In genomic region chr2:112644933-112645395, GRCh38 we compare ENCODE assay signal across 8 cellular contexts. TPM values are rescaled to one million over a fixed set of nuclear protein-coding genes. Genes with fewer than 3 reads are reported as not detected.
DNase-seq lines count a peak whose midpoint lies in the region; ATAC-seq and TF ChIP-seq lines count a peak whose summit lies in the region.

No MANE protein-coding gene starts in this region.

- H3K27me3 ChIP-seq in layer of hippocampus (ENCODE audit: control insufficient read depth, insufficient read depth, low read length) (no peaks in the 10 kb centered on the region), testis (no peaks in the 10 kb centered on the region)

- H3K4me3 ChIP-seq in astrocyte of the spinal cord (ENCODE audit: low read depth, low read length): peak overlapping the region; percentile 70
- peak overlapping the region; percentile 86 to 97 for H3K4me3 ChIP-seq in testis

- in situ Hi-C loops in G401 (cut with HindIII; ENCODE audit: low sequenced_read_pairs) (no loop called here), astrocyte of the spinal cord (cut with HindIII; ENCODE audit: low sequenced_read_pairs) (no loop called here)

- H3K36me3 ChIP-seq in testis (ENCODE audit: low read depth, missing control alignments): no peaks in the 10 kb centered on the region

- ATAC-seq in HG03432 (IDR thresholded peaks at IDR 0.05; ENCODE audit: unreplicated experiment): peak; percentile 0
- ATAC-seq in HG03342 (IDR thresholded peaks at IDR 0.05; ENCODE audit: unreplicated experiment): no peak
- no peak for ATAC-seq in HG03469 (IDR thresholded peaks at IDR 0.05; ENCODE audit: unreplicated experiment)

- TF ChIP-seq POLR2A in testis (IDR thresholded peaks at IDR 0.05): no peak

- H3K27ac ChIP-seq in layer of hippocampus (ENCODE audit: low read depth, low read length) (peak overlapping the region; percentile 97), testis (peak overlapping the region; percentile 67 to 97)

- TF ChIP-seq CTCF in astrocyte of the spinal cord (IDR thresholded peaks at IDR 0.05; ENCODE audit: low read depth, low read length) (no peak), testis (IDR thresholded peaks at IDR 0.05) (no peak)

- WGBS in testis, 2 donors: 2 to 6% methylated on average over 11 to 16 of the region's 16 CpGs

- peaks cover 13% of the 10 kb centered on the region for H3K4me1 ChIP-seq in testis

- DNase-seq in G401 (ENCODE audit: low spot score) (peak; percentile 82), astrocyte of the spinal cord (ENCODE audit: low read depth, low spot score) (no peak), testis (peak; percentile 61), NCI-H226 (no peak)

- intact Hi-C loops in testis (cut with DNase I; ENCODE audit: low total_unique reads): no loop called here

- no peaks in the 10 kb centered on the region for H3K9me3 ChIP-seq in testis

RNA-seq across cellular contexts. Expression of gene SLC20A1, which starts 0.8 kb away (rescaled TPM):
- total RNA-seq in G401 (2014; rRNA removed; shearing (Covaris generic)): 81.9 and 125 TPM in 2 replicates
- 10 to 100 TPM; 38.7 to 47.8 TPM for total RNA-seq in testis
- 30.2 TPM for polyA plus RNA-seq in testis (ENCODE audit: insufficient read depth, low read depth, low replicate concordance)

Comparison
In these comparisons a context has a peak if more than half of its experiments do, and no peak if none do; other contexts are left out.
1. DNase-seq: peak in G401 (single experiment) and testis (single experiment); none in astrocyte of the spinal cord (single experiment) and NCI-H226 (single experiment).